In the genomic region with DNA sequence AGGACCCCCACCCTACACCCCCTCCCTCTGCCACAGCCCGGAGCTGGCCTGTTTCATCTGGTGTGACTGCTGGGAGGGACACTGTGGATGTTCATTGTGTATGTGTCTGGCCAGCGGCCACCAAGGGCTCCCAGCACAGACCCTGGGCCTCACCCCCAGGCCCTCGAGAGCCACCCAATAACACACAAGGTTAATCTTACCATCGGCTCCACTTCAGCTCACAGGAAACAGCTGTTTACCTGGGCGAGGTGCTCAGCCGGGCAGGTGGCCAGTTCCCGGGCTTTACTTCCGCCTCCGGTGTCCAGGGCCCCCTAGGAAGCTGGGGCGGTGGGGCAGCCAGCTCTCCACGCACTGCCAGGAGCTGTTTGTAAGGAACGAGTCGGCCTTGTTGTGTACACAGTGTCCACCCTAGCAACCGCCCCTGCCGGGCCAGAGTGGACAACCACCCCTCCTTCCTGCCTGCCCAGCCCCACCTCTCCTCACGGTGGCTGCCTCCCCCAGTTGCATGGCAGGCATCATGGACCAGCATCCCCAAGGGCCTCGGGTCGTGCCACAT, we compare ENCODE assay signal across 15 cellular contexts. TPM values are rescaled to one million over a fixed set of nuclear protein-coding genes. Genes with fewer than 3 reads are reported as not detected.
DNase-seq lines count a peak whose midpoint lies in the region; ATAC-seq, FAIRE-seq and TF ChIP-seq lines count a peak whose summit lies in the region.
"Had no signal": no experiment of that assay in that cellular context is flagged by ENCODE, and none has a peak within 500 bp of the region (broad histone marks: within the 10 kb centered on the region; RNA-seq: fewer than 3 reads in every experiment).

No MANE protein-coding gene starts in this region.

- FAIRE-seq in kidney (lab: Jason Lieb, UNC) (no peak), small intestine (lab: Jason Lieb, UNC) (no peak)
- FAIRE-seq: astrocyte had no signal

- H3K9ac ChIP-seq in PC-3 (ENCODE audit: low read length), result no peak overlapping the region
- H3K9ac ChIP-seq in kidney (ENCODE audit: low read length in 2 of 2), result peak overlapping the region in 1 of 2 donors; percentile 29

- H3K36me3 ChIP-seq in PC-3 (ENCODE audit: low read depth, low read length) (no peaks in the 10 kb centered on the region), kidney (ENCODE audit: control insufficient read depth in 1 of 2, insufficient read depth in 2 of 2, low read length in 2 of 2) (no peaks in the 10 kb centered on the region), small intestine (ENCODE audit: control insufficient read depth in 2 of 2, insufficient read depth in 2 of 2, low read length in 2 of 2) (no peaks in the 10 kb centered on the region)
- H3K36me3 ChIP-seq: neutrophil had no signal

- H3F3A ChIP-seq in PC-3 (ENCODE audit: low read length, unreplicated experiment), result no peaks in the 10 kb centered on the region

- 15 to 48% (median 29%) methylated on average over 16 to 18 of the region's 18 CpGs for WGBS in small intestine, 3 donors

- H3K4me1 ChIP-seq in PC-3 (ENCODE audit: insufficient read depth, low read length) (peaks cover 9% of the 10 kb centered on the region; the same call in 1 of the 2 replicates), kidney (ENCODE audit: control insufficient read depth in 1 of 2, insufficient read depth in 1 of 2, low read depth in 1 of 2, low read length in 2 of 2) (peaks cover 27 to 38% of the 10 kb centered on the region in 2 donors), small intestine (ENCODE audit: control insufficient read depth in 2 of 2, insufficient read depth in 1 of 2, low read depth in 1 of 2, low read length in 1 of 2) (peaks cover 14 to 19% of the 10 kb centered on the region in 2 donors)

- no TSS peak for BruUV-seq in PC-3 (replicated peaks; lab: Mats Ljungman, UMichigan)

- H3K9me3 ChIP-seq in PC-3 (ENCODE audit: low read length) (no peaks in the 10 kb centered on the region), kidney (ENCODE audit: control insufficient read depth in 1 of 2, low read length in 2 of 2) (no peaks in the 10 kb centered on the region), small intestine (ENCODE audit: control insufficient read depth, low read depth) (no peaks in the 10 kb centered on the region)
- H3K9me3 ChIP-seq: neutrophil had no signal

- H4K20me1 ChIP-seq in PC-3 (ENCODE audit: low read length), result no peaks in the 10 kb centered on the region; the same call in 1 of the 2 replicates

- POLR2A ChIA-PET in PC-3 (lab: Charles Lee; ENCODE audit: unreplicated experiment), result no interaction called here

- no peak for TF ChIP-seq CTCF in PC-3 (conservative IDR thresholded peaks at IDR 0.05; ENCODE audit: low read depth, low read length)
- TF ChIP-seq CTCF in kidney (IDR thresholded peaks at IDR 0.05; ENCODE audit: borderline replicate concordance, extremely low read depth, insufficient read depth), result no peak

- no peaks in the 10 kb centered on the region for H3K9me2 ChIP-seq in PC-3 (replicated peaks; ENCODE audit: low read length)

- DNase-seq in NCI-H1417 (lab: John Stamatoyannopoulos, UW) (peak; percentile 4 to 91 (median 77)), NCI-H1417 treated with DMSO at 0.1 percent for 48 hours (lab: John Stamatoyannopoulos, UW) (no peak), PC-3 (peak; percentile 47), kidney (peak; percentile 96), small intestine (peak; percentile 75), islet precursor cell (no peak), OCI-M1 (lab: John Stamatoyannopoulos, UW) (no peak)
- DNase-seq: activated T-cell treated with anti-CD3 and anti-CD28 coated beads, Interleukin-2, amount 50 U/mL, for 24 hours; DND-41; stimulated activated CD4-positive, alpha-beta T cell treated with anti-CD3 and anti-CD28 coated beads, Interleukin-4, amount 100 ng/mL, for 1 hour had no signal

- intact Hi-C loops in PC-3 (cut with micrococcal nuclease) (no loop called here), kidney (cut with DNase I) (no loop called here)

- H3K4me2 ChIP-seq in PC-3 (ENCODE audit: low read length), result no peak overlapping the region

- CTCF ChIA-PET in PC-3 (lab: Charles Lee), result no interaction called here

- no peak overlapping the region for H3K27ac ChIP-seq in PC-3 (ENCODE audit: low read length)
- H3K27ac ChIP-seq in kidney (ENCODE audit: low read depth in 2 of 2, low read length in 2 of 2), result peak overlapping the region; percentile 83 to 92
- H3K27ac ChIP-seq in small intestine (ENCODE audit: low read depth in 1 of 2, low read length in 1 of 2), result peak overlapping the region; percentile 13 to 77
- H3K27ac ChIP-seq: neutrophil had no signal

- no peak overlapping the region for H2AFZ ChIP-seq in PC-3 (ENCODE audit: low read length)

- no peak overlapping the region for H3K4me3 ChIP-seq in PC-3 (ENCODE audit: low read length)
- no peak overlapping the region for H3K4me3 ChIP-seq in kidney (ENCODE audit: low read length in 2 of 2)
- H3K4me3 ChIP-seq in small intestine (ENCODE audit: low read depth in 1 of 2, low read length in 2 of 2), result no peak overlapping the region

- H3K27me3 ChIP-seq in PC-3 (ENCODE audit: low read length), result no peaks in the 10 kb centered on the region
- H3K27me3 ChIP-seq in small intestine (ENCODE audit: control insufficient read depth in 2 of 2, insufficient read depth in 2 of 2, low read length in 2 of 2), result no peaks in the 10 kb centered on the region
- H3K27me3 ChIP-seq: neutrophil had no signal

- no peaks in the 10 kb centered on the region for H3K79me2 ChIP-seq in PC-3 (ENCODE audit: low read length)

- ATAC-seq in PC-3 (peak; percentile 88), GM19328 (IDR thresholded peaks at IDR 0.05; ENCODE audit: unreplicated experiment) (no peak)
- ATAC-seq: Panc1 had no signal

RNA-seq across cellular contexts. Expression of gene COMP, which starts 49.5 kb away (rescaled TPM):
- total RNA-seq in PC-3 (2014; rRNA removed) (0.04 TPM in 1 of 2 replicates, not detected in the other), kidney (33.2 TPM)
- polyA plus RNA-seq in kidney (ENCODE audit: insufficient read depth, low read depth, low replicate concordance) (1.8 TPM), small intestine (1 to 10 TPM in 1 of 3 donors, not detected in 2; 1.8 TPM)
- total RNA-seq: A172 had no signal

RNA-seq across cellular contexts. Expression of gene CRTC1, which starts 58.2 kb away (rescaled TPM):
- total RNA-seq in PC-3 (2014; rRNA removed), result 6.7 and 8.5 TPM in 2 replicates
- 26.8 TPM for total RNA-seq in kidney
- polyA plus RNA-seq in kidney (ENCODE audit: insufficient read depth, low read depth, low replicate concordance), result 10.9 TPM
- polyA plus RNA-seq in small intestine, result 1 to 10 TPM; 5.8 to 7.3 (median 6.2) TPM

Comparison
In these comparisons a context has a peak if more than half of its experiments do, and no peak if none do; other contexts are left out.
1. DNase-seq: peak in NCI-H1417 (3 of 3), PC-3 (single experiment), kidney (single experiment) and small intestine (single experiment); none in NCI-H1417 treated with DMSO at 0.1 percent for 48 hours (single experiment), islet precursor cell (single experiment) and OCI-M1 (single experiment).
2. RNA of gene COMP, which starts 49.5 kb away (total RNA-seq): 33.2 TPM in kidney (single experiment); 0.04 TPM in PC-3; every median in the first group is over 10 times any median in the second.